ENCODE assay signal across 2 cellular contexts in the genomic region with DNA sequence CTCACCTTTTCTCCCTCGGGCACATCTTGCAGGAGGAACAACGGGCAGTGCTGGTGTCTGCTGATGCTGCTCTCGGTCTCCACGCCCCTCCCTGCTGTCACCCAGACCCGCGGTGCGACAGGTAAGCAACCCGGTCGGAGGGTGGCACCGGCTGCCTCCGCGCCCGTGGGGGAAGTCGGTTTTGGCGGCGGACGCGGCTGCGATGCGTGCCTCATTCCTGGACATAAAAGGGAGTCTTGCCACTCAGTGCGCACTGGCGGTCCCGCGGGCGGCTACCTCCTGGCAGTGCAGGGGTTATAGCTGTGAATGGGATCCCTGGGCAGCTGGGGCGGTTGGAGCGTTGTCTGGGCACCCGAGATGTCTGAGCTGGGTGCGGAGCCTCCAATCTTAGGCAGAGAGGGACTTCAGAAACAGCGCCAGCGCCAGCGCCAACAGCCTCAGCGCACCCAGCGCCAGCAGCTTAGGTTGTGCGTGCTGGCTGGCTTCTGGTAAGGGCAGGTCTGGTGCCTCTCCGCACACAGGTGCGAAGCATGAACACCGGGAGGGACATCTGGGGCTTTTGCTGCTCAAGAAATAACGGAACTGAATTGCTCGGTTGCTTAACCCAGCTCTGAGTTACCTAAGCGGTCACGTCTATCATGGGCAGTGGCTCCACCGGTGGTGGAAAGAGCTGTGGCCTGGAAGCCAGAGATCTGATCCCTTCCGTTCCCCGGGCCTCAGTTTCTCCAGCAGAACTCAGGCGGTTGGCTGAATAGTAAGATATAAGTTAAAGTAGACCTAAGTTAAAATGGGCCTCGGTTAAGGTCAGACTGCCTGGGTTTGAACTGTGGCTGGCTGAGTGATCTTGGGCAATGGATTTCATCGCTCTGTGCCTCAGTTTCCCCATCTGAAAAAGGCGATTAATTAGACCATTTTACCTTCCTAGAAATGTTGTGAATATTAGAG.
TF ChIP-seq lines count a peak whose summit lies in the region.

No MANE protein-coding gene starts in this region.

TF ChIP-seq in GM23338, 12 proteins besides CTCF, POLR2A, EP300 and RAD21:
- TF ChIP-seq REST (IDR thresholded peaks at IDR 0.05; ENCODE audit: unreplicated experiment) = no peak
- TF ChIP-seq CREB1 (CRISPR knock-in tag; IDR thresholded peaks at IDR 0.05; ENCODE audit: low read depth) = no peak
- TF ChIP-seq ETS1 (IDR thresholded peaks at IDR 0.05) = no peak
- peak; percentile 37 for TF ChIP-seq EZH2phosphoT487 (IDR thresholded peaks at IDR 0.05; ENCODE audit: unreplicated experiment)
- peak; percentile 72 for TF ChIP-seq EZH2 (IDR thresholded peaks at IDR 0.05; ENCODE audit: low read depth, unreplicated experiment)
- TF ChIP-seq JUNB (IDR thresholded peaks at IDR 0.05; ENCODE audit: unreplicated experiment) = no peak
- TF ChIP-seq POLR2AphosphoS5 (IDR thresholded peaks at IDR 0.05; ENCODE audit: low read depth) = no peak

TF ChIP-seq in SK-N-SH, 30 proteins besides CTCF, POLR2A, EP300 and RAD21 (continued from another document):
- TF ChIP-seq REST (IDR thresholded peaks at IDR 0.05; ENCODE audit: low read depth, low read length) = no peak
